In the genomic region with DNA sequence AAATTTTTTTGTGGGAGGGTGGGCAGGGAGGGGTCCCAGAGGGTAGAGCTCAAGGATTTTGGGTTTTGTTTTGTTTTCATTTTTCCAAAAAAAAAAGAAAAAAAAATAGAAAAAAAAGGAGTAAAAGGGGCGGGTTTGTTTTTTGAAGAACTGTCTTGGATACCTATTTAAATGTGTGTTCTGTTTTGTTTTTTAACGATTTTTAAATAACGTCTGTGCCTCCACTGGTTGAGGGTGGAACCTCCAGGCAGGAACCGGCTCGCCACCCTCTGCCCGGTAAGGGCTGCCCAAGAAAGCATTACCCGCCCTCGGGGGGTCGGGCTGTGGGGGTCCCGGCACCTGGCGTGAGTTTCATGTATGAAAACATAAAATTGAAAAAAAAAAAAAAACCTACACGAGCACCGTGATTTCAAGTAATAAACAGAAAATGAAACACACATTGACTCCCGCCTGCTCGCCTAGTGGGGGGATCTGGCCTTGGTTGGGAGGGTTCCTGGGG, we compare ENCODE assay signal across 9 cellular contexts. TPM values are rescaled to one million over a fixed set of nuclear protein-coding genes. Genes with fewer than 3 reads are reported as not detected.
A peak's percentile ranks its signal among the peaks of the same experiment; 100 is the strongest.
DNase-seq lines count a peak whose midpoint lies in the region; ATAC-seq and TF ChIP-seq lines count a peak whose summit lies in the region.
"Had no signal": no experiment of that assay in that cellular context is flagged by ENCODE, and none has a peak within 500 bp of the region (broad histone marks: within the 10 kb centered on the region; RNA-seq: fewer than 3 reads in every experiment).

No MANE protein-coding gene starts in this region.

- TF ChIP-seq CTCF in Caco-2 (IDR thresholded peaks at IDR 0.05; ENCODE audit: insufficient read depth in 1 of 2, low read depth in 1 of 2, low read length in 1 of 2, severe bottlenecking in 1 of 2, unreplicated experiment in 1 of 2), result no peak
- no peak for TF ChIP-seq CTCF in colonic mucosa (IDR thresholded peaks at IDR 0.05)
- no peak for TF ChIP-seq CTCF in osteoblast (IDR thresholded peaks at IDR 0.05; ENCODE audit: extremely low read depth, low read depth, low read length)

- H3K9me3 ChIP-seq in Caco-2, result no peaks in the 10 kb centered on the region
- H3K9me3 ChIP-seq in colonic mucosa, result no peaks in the 10 kb centered on the region
- H3K9me3 ChIP-seq in osteoblast (ENCODE audit: low read depth, low read length), result no peaks in the 10 kb centered on the region

- H3K36me3 Mint-ChIP-seq in Caco-2 (ENCODE audit: insufficient read depth, unreplicated experiment), result peaks cover 93% of the 10 kb centered on the region

- peak overlapping the region; percentile 98 for H3K27ac Mint-ChIP-seq in Caco-2 (ENCODE audit: unreplicated experiment)

- POLR2A ChIA-PET in Caco-2 (lab: Charles Lee), result interaction anchor here (1.2 to 3.1 kb wide), 2 partner anchors 10 to 14 kb away, joined by 5 to 62 read pairs; partner anchors contain the start of gene CIRBP

- H3K27ac ChIP-seq in colonic mucosa, result peak overlapping the region; percentile 91
- peak overlapping the region; percentile 78 for H3K27ac ChIP-seq in osteoblast (ENCODE audit: low read depth, low read length)

- no peak overlapping the region for H3K4me2 ChIP-seq in osteoblast (ENCODE audit: insufficient read depth, low read length)

- H3K4me3 ChIP-seq in Caco-2 (ENCODE audit: low read depth, low read length) (peak overlapping the region; percentile 28), colonic mucosa (peak overlapping the region; percentile 12), osteoblast (ENCODE audit: insufficient read depth, low read length) (no peak overlapping the region)

- H3K27me3 ChIP-seq in Caco-2 (replicated peaks; ENCODE audit: control insufficient read depth, insufficient read depth, low read length) (no peaks in the 10 kb centered on the region), colonic mucosa (no peaks in the 10 kb centered on the region), osteoblast (ENCODE audit: insufficient read depth, low read length) (no peaks in the 10 kb centered on the region)

- peaks cover 43% of the 10 kb centered on the region for H4K20me1 ChIP-seq in osteoblast (ENCODE audit: insufficient read depth, low read length)

- intact Hi-C loops in Caco-2 (cut with micrococcal nuclease; ENCODE audit: unreplicated experiment), result loop anchor here (1.0 kb wide), 2 partner anchors 7 to 11 kb away; partner anchors contain the start of gene CIRBP
- intact Hi-C loops in colonic mucosa (cut with DNase I), result no loop called here

- H3K9ac ChIP-seq in colonic mucosa (ENCODE audit: low read depth in 2 of 2, low read length in 2 of 2), result peak overlapping the region; percentile 84 to 100

- H3K4me1 ChIP-seq in Caco-2, result peaks cover 75% of the 10 kb centered on the region
- peaks cover 35% of the 10 kb centered on the region for H3K4me1 ChIP-seq in colonic mucosa
- H3K4me1 ChIP-seq in osteoblast (ENCODE audit: insufficient read depth, low read length), result peaks cover 59% of the 10 kb centered on the region

- DNase-seq in Caco-2 (no peak), NAMALWA (ENCODE audit: low spot score) (peak; percentile 84), colonic mucosa (no peak), osteoblast (ENCODE audit: insufficient read length, low spot score, missing footprints) (no peak), T1000 (lab: John Stamatoyannopoulos, UW) (no peak), NCI-H1417 (lab: John Stamatoyannopoulos, UW) (no peak)
- DNase-seq: NCI-H2081 had no signal

- H3K9me3 Mint-ChIP-seq in Caco-2 (ENCODE audit: unreplicated experiment), result no peaks in the 10 kb centered on the region

- H3K4me3 Mint-ChIP-seq in Caco-2 (ENCODE audit: unreplicated experiment), result peak overlapping the region; percentile 78

- H2AFZ ChIP-seq in osteoblast (ENCODE audit: low read length), result no peak overlapping the region

- BruUV-seq in Caco-2 (replicated peaks; lab: Mats Ljungman, UMichigan), result no TSS peak

- CTCF ChIA-PET in Caco-2 (lab: Charles Lee), result interaction anchor here (0.6 to 5.2 kb wide), 2 partner anchors 15 kb away, joined by 3 to 41 read pairs; no protein-coding TSS in a partner anchor

- peaks cover 18% of the 10 kb centered on the region for H3K4me1 Mint-ChIP-seq in Caco-2 (ENCODE audit: low read depth, unreplicated experiment)

- ATAC-seq in GM21576 (IDR thresholded peaks at IDR 0.05; ENCODE audit: unreplicated experiment) (no peak), HG03442 (IDR thresholded peaks at IDR 0.05; ENCODE audit: unreplicated experiment) (no peak)

- no peaks in the 10 kb centered on the region for H3K27me3 Mint-ChIP-seq in Caco-2 (ENCODE audit: insufficient read depth, unreplicated experiment)

- peaks cover 13% of the 10 kb centered on the region for H3K36me3 ChIP-seq in Caco-2 (ENCODE audit: control insufficient read depth, insufficient read depth, low read length)
- peaks cover 30% of the 10 kb centered on the region for H3K36me3 ChIP-seq in colonic mucosa
- H3K36me3 ChIP-seq in osteoblast (ENCODE audit: insufficient read depth, low read length), result peaks cover 45% of the 10 kb centered on the region

- peaks cover 41% of the 10 kb centered on the region for H3K79me2 ChIP-seq in osteoblast (ENCODE audit: insufficient read depth, low read length)

RNA-seq across cellular contexts. Expression of gene MIDN, which starts 10.4 kb away (rescaled TPM):
- 125 and 128 TPM in 2 replicates for total RNA-seq in Caco-2 (2022)
- 100 to 1,000 TPM; 172 to 177 TPM for total RNA-seq in colonic mucosa
- total RNA-seq in osteoblast, result 14.4 and 19.9 TPM in 2 replicates

RNA-seq across cellular contexts. Expression of gene CIRBP, which starts 10.4 kb away (rescaled TPM):
- total RNA-seq in Caco-2 (2022) (289 and 331 TPM in 2 replicates), colonic mucosa (100 to 1,000 TPM; 163 to 179 TPM), osteoblast (300 and 380 TPM in 2 replicates)

RNA-seq across cellular contexts. Expression of gene FAM174C, which starts 16.6 kb away (rescaled TPM):
- total RNA-seq in Caco-2 (2022), result 51.0 and 56.3 TPM in 2 replicates
- 100 to 1,000 TPM in 1 of 2 donors, 10 to 100 TPM in 1; 41.8 to 114 TPM for total RNA-seq in colonic mucosa
- total RNA-seq in osteoblast, result 21.8 and 25.0 TPM in 2 replicates

RNA-seq across cellular contexts. Expression of gene ATP5F1D, which starts 17.2 kb away (rescaled TPM):
- total RNA-seq in Caco-2 (2022) (126 and 140 TPM in 2 replicates), colonic mucosa (100 to 1,000 TPM; 359 to 627 TPM), osteoblast (12.4 and 13.8 TPM in 2 replicates)

RNA-seq across cellular contexts. Expression of gene CBARP, which starts 21.0 kb away (rescaled TPM):
- total RNA-seq in Caco-2 (2022), result 7.3 and 9.7 TPM in 2 replicates
- under 1 TPM; 0.22 to 0.48 TPM for total RNA-seq in colonic mucosa
- 1.8 and 2.9 TPM in 2 replicates for total RNA-seq in osteoblast
